21 cellular contexts compared by ENCODE assay signal in the genomic region with DNA sequence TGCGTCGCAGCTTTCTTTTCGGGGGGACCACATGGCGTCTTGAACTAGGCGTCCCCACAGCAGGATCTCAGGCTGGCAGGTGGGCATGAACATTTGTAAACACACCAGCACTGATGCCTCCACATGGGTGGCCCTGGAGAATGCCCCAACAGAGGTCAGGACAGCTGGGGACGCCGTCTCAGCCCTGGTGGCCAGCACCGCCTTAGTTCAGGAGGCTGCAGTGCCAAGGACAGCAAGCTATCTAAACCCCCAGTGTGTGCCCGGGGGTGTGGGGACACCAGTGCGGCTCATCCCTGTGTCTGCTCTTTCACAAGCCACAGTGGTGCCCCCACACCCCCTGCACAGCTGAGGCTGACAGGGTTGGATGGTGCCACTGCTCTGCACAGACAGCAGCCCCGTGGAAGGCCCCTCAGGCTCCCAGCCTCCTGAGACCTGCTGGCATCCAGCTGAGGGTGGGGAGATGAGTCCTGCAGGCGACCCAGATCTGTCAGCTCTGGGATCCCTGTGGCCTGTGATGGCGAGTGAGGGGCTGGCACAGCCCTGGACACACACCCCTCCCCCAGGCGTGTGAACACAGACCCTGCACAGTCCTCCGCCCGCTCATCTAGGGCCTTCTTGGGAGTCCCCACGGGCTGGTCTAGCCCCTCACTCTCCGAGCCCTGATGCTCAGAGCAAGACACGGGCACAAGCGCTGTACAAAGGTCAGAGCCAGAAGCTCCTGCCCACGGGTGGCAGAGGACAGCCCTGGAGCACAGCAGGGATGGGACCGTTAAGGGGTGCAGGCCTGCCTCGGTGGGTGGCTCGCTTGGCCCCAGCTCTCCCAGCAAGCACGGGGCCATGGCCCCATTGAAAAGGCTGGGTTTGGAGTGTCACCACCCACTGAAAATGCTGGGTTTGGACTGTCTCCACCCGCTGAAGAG. TPM values are rescaled to one million over a fixed set of nuclear protein-coding genes. Genes with fewer than 3 reads are reported as not detected.
"Had no signal": no experiment of that assay in that cellular context is flagged by ENCODE, and none has a peak within 500 bp of the region (broad histone marks: within the 10 kb centered on the region; RNA-seq: fewer than 3 reads in every experiment).

No MANE protein-coding gene starts in this region.

- H3K9ac ChIP-seq: parathyroid adenoma had no signal

- ATAC-seq: activated naive CD4-positive, alpha-beta T cell treated with anti-CD3 and anti-CD28 coated beads, Interleukin-2, amount 50 U/mL, for 72 hours; natural killer cell; stimulated activated naive CD8-positive, alpha-beta T cell treated with anti-CD3 and anti-CD28 coated beads, Interleukin-15, Interleukin-2, amounts not matched to agents 100 U/mL and 50 U/mL, for 24 hours had no signal

- H3K27me3 ChIP-seq: uterus had no signal

- H3K9me3 ChIP-seq: adrenal gland, breast epithelium, esophagus squamous epithelium, heart right ventricle, mucosa of descending colon, neutrophil, tibial nerve, uterus had no signal

- H3K4me3 ChIP-seq: adrenal gland, breast epithelium, esophagus squamous epithelium, heart right ventricle, mucosa of descending colon, tibial nerve, uterus had no signal

- DNase-seq: activated B cell treated with CpG ODN at 0.5 μM for 24 hours; activated CD4-positive, alpha-beta memory T cell treated with anti-CD3 and anti-CD28 coated beads for 36 hours; activated CD4-positive, alpha-beta T cell treated with anti-CD3 and anti-CD28 coated beads for 4 hours; activated gamma-delta T cell treated with Interleukin-2 at 50 U/mL for 16 hours; activated T-cell treated with anti-CD3 and anti-CD28 coated beads for 4 hours; adrenal gland; effector memory CD4-positive, alpha-beta T cell; esophagus squamous epithelium; immature natural killer cell; mucosa of descending colon; natural killer cell; stimulated activated CD4-positive, alpha-beta T cell treated with anti-CD3 and anti-CD28 coated beads, Interleukin-2, amount 100 ng/mL, for 24 hours; stimulated activated naive CD8-positive, alpha-beta T cell treated with anti-CD3 and anti-CD28 coated beads, Interleukin-15, Interleukin-2, amounts not matched to agents 100 U/mL and 50 U/mL, for 24 hours; uterus had no signal

- H3K27ac ChIP-seq: adrenal gland, breast epithelium, esophagus squamous epithelium, heart right ventricle, neutrophil, parathyroid adenoma, tibial nerve, uterus had no signal

- H3K36me3 ChIP-seq: breast epithelium, uterus had no signal

- H3K4me1 ChIP-seq: breast epithelium, parathyroid adenoma, uterus had no signal

- H2AFZ ChIP-seq: parathyroid adenoma had no signal

RNA-seq across cellular contexts. Expression of a gene that starts 10.7 kb away (rescaled TPM):
- polyA plus RNA-seq: liver had no signal
